Comparison of ENCODE assay signal across 13 cellular contexts in genomic region chr7:40437498-40437897, GRCh38.
A peak's percentile ranks its signal among the peaks of the same experiment; 100 is the strongest.
DNase-seq lines count a peak whose midpoint lies in the region; ATAC-seq lines count a peak whose summit lies in the region.
"Had no signal": no experiment of that assay in that cellular context is flagged by ENCODE, and none has a peak within 500 bp of the region (broad histone marks: within the 10 kb centered on the region; RNA-seq: fewer than 3 reads in every experiment).

No MANE protein-coding gene starts in this region.

- no peak overlapping the region for H3K27ac Mint-ChIP-seq in activated T-helper 17 cell treated with anti-CD3 and anti-CD28 coated beads, Interleukin-2, amount 50 U/mL, for 72 hours
- H3K27ac Mint-ChIP-seq: B cell had no signal

- H3K4me3 Mint-ChIP-seq in activated T-helper 17 cell treated with anti-CD3 and anti-CD28 coated beads, Interleukin-2, amount 50 U/mL, for 72 hours = no peak overlapping the region
- H3K4me3 Mint-ChIP-seq: B cell had no signal

- intact Hi-C loops in left ventricle myocardium superior (cut with micrococcal nuclease) (no loop called here), Right ventricle myocardium inferior (cut with DNase I) (no loop called here)

- H3K4me1 Mint-ChIP-seq in activated T-helper 17 cell treated with anti-CD3 and anti-CD28 coated beads, Interleukin-2, amount 50 U/mL, for 72 hours = no peaks in the 10 kb centered on the region
- H3K4me1 Mint-ChIP-seq: B cell had no signal

- no peaks in the 10 kb centered on the region for H3K27me3 Mint-ChIP-seq in activated T-helper 17 cell treated with anti-CD3 and anti-CD28 coated beads, Interleukin-2, amount 50 U/mL, for 72 hours
- H3K27me3 Mint-ChIP-seq: B cell had no signal

- H3K9me3 Mint-ChIP-seq in activated T-helper 17 cell treated with anti-CD3 and anti-CD28 coated beads, Interleukin-2, amount 50 U/mL, for 72 hours = peaks cover 26% of the 10 kb centered on the region

- no peak for DNase-seq in left ventricle myocardium superior
- no peak for DNase-seq in Right ventricle myocardium inferior (ENCODE audit: missing footprints)
- peak; percentile 4 for DNase-seq in brain pericyte (ENCODE audit: low read depth, low spot score)
- DNase-seq in kidney tubule cell (ENCODE audit: low spot score) = peak; percentile 97
- DNase-seq in GF-D8 (lab: John Stamatoyannopoulos, UW) = no peak
- no peak for DNase-seq in stimulated activated naive CD4-positive, alpha-beta T cell treated with Interleukin-2 at 50 U/mL for 16 hours (lab: John Stamatoyannopoulos, UW)
- DNase-seq: mucosa of descending colon, NCI-H2029, SIG-M5, transverse colon had no signal

- no peaks in the 10 kb centered on the region for H3K36me3 Mint-ChIP-seq in activated T-helper 17 cell treated with anti-CD3 and anti-CD28 coated beads, Interleukin-2, amount 50 U/mL, for 72 hours (ENCODE audit: low read depth)

- peak; percentile 31 for ATAC-seq in left ventricle myocardium superior
- ATAC-seq in Right ventricle myocardium inferior = no peak
- no peak for ATAC-seq in activated T-helper 17 cell treated with anti-CD3 and anti-CD28 coated beads, Interleukin-2, amount 50 U/mL, for 72 hours (replicated peaks)
- ATAC-seq in HG03439 (IDR thresholded peaks at IDR 0.05; ENCODE audit: unreplicated experiment) = no peak
- ATAC-seq: mucosa of descending colon had no signal

Comparison
In these comparisons a context has a peak if more than half of its experiments do, and no peak if none do; other contexts are left out.
1. DNase-seq: peak in brain pericyte (single experiment) and kidney tubule cell (single experiment); none in left ventricle myocardium superior (single experiment), Right ventricle myocardium inferior (single experiment), GF-D8 (single experiment) and stimulated activated naive CD4-positive, alpha-beta T cell treated with Interleukin-2 at 50 U/mL for 16 hours (single experiment).